ENCODE assay signal across 10 cellular contexts in genomic region chr15:73448158-73448758, GRCh38. TPM values are rescaled to one million over a fixed set of nuclear protein-coding genes. Genes with fewer than 3 reads are reported as not detected.
DNase-seq lines count a peak whose midpoint lies in the region; ATAC-seq and TF ChIP-seq lines count a peak whose summit lies in the region.
"Not testable (repeated sequence)": the region's sequence is repeated elsewhere in the genome, so short reads cannot be mapped to it uniquely, and the experiment has no call there.
"Had no signal": no experiment of that assay in that cellular context is flagged by ENCODE, and none has a peak within 500 bp of the region (broad histone marks: within the 10 kb centered on the region; RNA-seq: fewer than 3 reads in every experiment).

No MANE protein-coding gene starts in this region.

- H3K9me3 Mint-ChIP-seq in activated CD8-positive, alpha-beta T cell treated with anti-CD3 and anti-CD28 coated beads for 36 hours, result not testable (repeated sequence)
- peaks cover 13% of the 10 kb centered on the region for H3K9me3 Mint-ChIP-seq in activated naive CD4-positive, alpha-beta T cell treated with anti-CD3 and anti-CD28 coated beads, Interleukin-2, amount 10 ng/mL, durations not matched to agents 7 days and 5 days

- intact Hi-C loops in activated CD8-positive, alpha-beta T cell treated with anti-CD3 and anti-CD28 coated beads for 36 hours (cut with micrococcal nuclease), result not testable (repeated sequence)

- TF ChIP-seq CTCF in activated CD8-positive, alpha-beta T cell treated with anti-CD3 and anti-CD28 coated beads for 36 hours (IDR thresholded peaks at IDR 0.05); epithelial cell of esophagus (IDR thresholded peaks at IDR 0.05; ENCODE audit: insufficient read depth, low read depth, low read length, missing control alignments); lung (IDR thresholded peaks at IDR 0.05; ENCODE audit: control extremely low read depth, extremely low read depth): not testable (repeated sequence)

- H3K36me3 Mint-ChIP-seq in T-helper 17 cell (ENCODE audit: low read depth); activated CD8-positive, alpha-beta T cell treated with anti-CD3 and anti-CD28 coated beads for 36 hours (ENCODE audit: low read depth); activated naive CD4-positive, alpha-beta T cell treated with anti-CD3 and anti-CD28 coated beads, Interleukin-2, amount 10 ng/mL, durations not matched to agents 7 days and 5 days: not testable (repeated sequence)

- not testable (repeated sequence) for H3K4me1 Mint-ChIP-seq in T-helper 17 cell; activated CD8-positive, alpha-beta T cell treated with anti-CD3 and anti-CD28 coated beads for 36 hours (ENCODE audit: low read depth)
- peaks cover 16% of the 10 kb centered on the region for H3K4me1 Mint-ChIP-seq in activated naive CD4-positive, alpha-beta T cell treated with anti-CD3 and anti-CD28 coated beads, Interleukin-2, amount 10 ng/mL, durations not matched to agents 7 days and 5 days

- H3K36me3 ChIP-seq in lung (ENCODE audit: control insufficient read depth in 2 of 2, insufficient read depth in 2 of 2, low read length in 2 of 2), result not testable (repeated sequence)

- not testable (repeated sequence) for H3K9me3 ChIP-seq in T-helper 17 cell (ENCODE audit: control insufficient read depth, low read length, poor library complexity, severe bottlenecking); lung (ENCODE audit: control insufficient read depth in 2 of 2, insufficient read depth in 1 of 2, low read length in 1 of 2)

- H3K27ac Mint-ChIP-seq in T-helper 17 cell, result peak overlapping the region; percentile 42
- not testable (repeated sequence) for H3K27ac Mint-ChIP-seq in activated CD8-positive, alpha-beta T cell treated with anti-CD3 and anti-CD28 coated beads for 36 hours; activated naive CD4-positive, alpha-beta T cell treated with anti-CD3 and anti-CD28 coated beads, Interleukin-2, amount 10 ng/mL, durations not matched to agents 7 days and 5 days

- WGBS in lung, 2 donors, result 57 to 69% methylated on average over 5 of the region's 5 CpGs

- H3K27me3 ChIP-seq in lung (ENCODE audit: control insufficient read depth, insufficient read depth), result not testable (repeated sequence)

- not testable (repeated sequence) for H3K27ac ChIP-seq in lung (ENCODE audit: low read depth in 1 of 2, low read length in 1 of 2)

- ATAC-seq in T-helper 17 cell; activated CD8-positive, alpha-beta T cell treated with anti-CD3 and anti-CD28 coated beads for 36 hours; lung (ENCODE audit: insufficient read depth, low FRiP score): not testable (repeated sequence)

- H3K4me3 Mint-ChIP-seq in T-helper 17 cell, result peak overlapping the region; percentile 22
- not testable (repeated sequence) for H3K4me3 Mint-ChIP-seq in activated CD8-positive, alpha-beta T cell treated with anti-CD3 and anti-CD28 coated beads for 36 hours; activated naive CD4-positive, alpha-beta T cell treated with anti-CD3 and anti-CD28 coated beads, Interleukin-2, amount 10 ng/mL, durations not matched to agents 7 days and 5 days

- not testable (repeated sequence) for H3K4me3 ChIP-seq in Jurkat, Clone E6-1 (ENCODE audit: low read length); epithelial cell of esophagus (ENCODE audit: low read length); lung

- CTCF ChIA-PET in activated CD8-positive, alpha-beta T cell treated with anti-CD3 and anti-CD28 coated beads for 36 hours (lab: Charles Lee); activated naive CD4-positive, alpha-beta T cell treated with anti-CD3 and anti-CD28 coated beads, Interleukin-2, amount 10 ng/mL, durations not matched to agents 7 days and 5 days (lab: Charles Lee): not testable (repeated sequence)

- H3K4me1 ChIP-seq in lung (ENCODE audit: control insufficient read depth in 2 of 2, insufficient read depth in 2 of 2, low read length in 2 of 2), result not testable (repeated sequence)

- POLR2A ChIA-PET in activated CD8-positive, alpha-beta T cell treated with anti-CD3 and anti-CD28 coated beads for 36 hours (lab: Charles Lee), result not testable (repeated sequence)

- not testable (repeated sequence) for H3K27me3 Mint-ChIP-seq in T-helper 17 cell
- peaks cover 14% of the 10 kb centered on the region for H3K27me3 Mint-ChIP-seq in activated CD8-positive, alpha-beta T cell treated with anti-CD3 and anti-CD28 coated beads for 36 hours
- H3K27me3 Mint-ChIP-seq in activated naive CD4-positive, alpha-beta T cell treated with anti-CD3 and anti-CD28 coated beads, Interleukin-2, amount 10 ng/mL, durations not matched to agents 7 days and 5 days, result peaks cover 15% of the 10 kb centered on the region

- DNase-seq in DMS53 (lab: John Stamatoyannopoulos, UW) (peak; percentile 23), T-helper 17 cell (peak in 1 of 3 donors; percentile 8), epithelial cell of esophagus (ENCODE audit: low read depth) (peak; percentile 31), lung (ENCODE audit: low spot score) (peak; percentile 30)
- peak; percentile 49 for DNase-seq in Jurkat, Clone E6-1 (ENCODE audit: low read depth, low spot score)
- peak; percentile 20 for DNase-seq in activated CD8-positive, alpha-beta T cell treated with anti-CD3 and anti-CD28 coated beads for 36 hours
- peak; percentile 54 for DNase-seq in activated naive CD4-positive, alpha-beta T cell treated with anti-CD3 and anti-CD28 coated beads, Interleukin-2, amount 10 ng/mL, durations not matched to agents 7 days and 5 days

RNA-seq across cellular contexts. Expression of gene REC114, which starts 5.3 kb away (rescaled TPM):
- not detected for polyA plus RNA-seq in Jurkat, Clone E6-1 (2012; ENCODE audit: insufficient read depth, insufficient read length)
- total RNA-seq in T-helper 17 cell, result not detected
- total RNA-seq in activated CD8-positive, alpha-beta T cell treated with anti-CD3 and anti-CD28 coated beads for 36 hours, result not detected
- total RNA-seq in lung, result not detected
- under 1 TPM in 1 of 2 donors, not detected in 1; 0.15 TPM for polyA plus RNA-seq in lung
- total RNA-seq: GM12878, RPMI7951 had no signal
- polyA plus RNA-seq: GM12878, IgD-negative memory B cell had no signal
